Comparison of ENCODE assay signal across 1 cellular context in genomic region chr4:25883565-25883964, GRCh38.
TF ChIP-seq lines count a peak whose summit lies in the region.

No MANE protein-coding gene starts in this region.

TF ChIP-seq in GM12878, 131 proteins besides CTCF, POLR2A, EP300 and RAD21:
- TF ChIP-seq LARP7 (IDR thresholded peaks at IDR 0.05) = no peak
- no peak for TF ChIP-seq SKIL (IDR thresholded peaks at IDR 0.05; ENCODE audit: low read depth, poor library complexity, severe bottlenecking)
- TF ChIP-seq, protein P1, sequence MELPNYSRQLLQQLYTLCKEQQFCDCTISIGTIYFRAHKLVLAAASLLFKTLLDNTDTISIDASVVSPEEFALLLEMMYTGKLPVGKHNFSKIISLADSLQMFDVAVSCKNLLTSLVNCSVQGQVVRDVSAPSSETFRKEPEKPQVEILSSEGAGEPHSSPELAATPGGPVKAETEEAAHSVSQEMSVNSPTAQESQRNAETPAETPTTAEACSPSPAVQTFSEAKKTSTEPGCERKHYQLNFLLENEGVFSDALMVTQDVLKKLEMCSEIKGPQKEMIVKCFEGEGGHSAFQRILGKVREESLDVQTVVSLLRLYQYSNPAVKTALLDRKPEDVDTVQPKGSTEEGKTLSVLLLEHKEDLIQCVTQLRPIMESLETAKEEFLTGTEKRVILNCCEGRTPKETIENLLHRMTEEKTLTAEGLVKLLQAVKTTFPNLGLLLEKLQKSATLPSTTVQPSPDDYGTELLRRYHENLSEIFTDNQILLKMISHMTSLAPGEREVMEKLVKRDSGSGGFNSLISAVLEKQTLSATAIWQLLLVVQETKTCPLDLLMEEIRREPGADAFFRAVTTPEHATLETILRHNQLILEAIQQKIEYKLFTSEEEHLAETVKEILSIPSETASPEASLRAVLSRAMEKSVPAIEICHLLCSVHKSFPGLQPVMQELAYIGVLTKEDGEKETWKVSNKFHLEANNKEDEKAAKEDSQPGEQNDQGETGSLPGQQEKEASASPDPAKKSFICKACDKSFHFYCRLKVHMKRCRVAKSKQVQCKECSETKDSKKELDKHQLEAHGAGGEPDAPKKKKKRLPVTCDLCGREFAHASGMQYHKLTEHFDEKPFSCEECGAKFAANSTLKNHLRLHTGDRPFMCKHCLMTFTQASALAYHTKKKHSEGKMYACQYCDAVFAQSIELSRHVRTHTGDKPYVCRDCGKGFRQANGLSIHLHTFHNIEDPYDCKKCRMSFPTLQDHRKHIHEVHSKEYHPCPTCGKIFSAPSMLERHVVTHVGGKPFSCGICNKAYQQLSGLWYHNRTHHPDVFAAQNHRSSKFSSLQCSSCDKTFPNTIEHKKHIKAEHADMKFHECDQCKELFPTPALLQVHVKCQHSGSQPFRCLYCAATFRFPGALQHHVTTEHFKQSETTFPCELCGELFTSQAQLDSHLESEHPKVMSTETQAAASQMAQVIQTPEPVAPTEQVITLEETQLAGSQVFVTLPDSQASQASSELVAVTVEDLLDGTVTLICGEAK (IDR thresholded peaks at IDR 0.05; ENCODE audit: borderline replicate concordance) = peak; percentile 66; the same call in 1 of the 2 replicates
TF ChIP-seq in GM12878: peak in this region for 1.
